In genomic region chr17:62965649-62966425, GRCh38 we compare ENCODE assay signal across 8 cellular contexts. TPM values are rescaled to one million over a fixed set of nuclear protein-coding genes. Genes with fewer than 3 reads are reported as not detected.
DNase-seq lines count a peak whose midpoint lies in the region; ATAC-seq and TF ChIP-seq lines count a peak whose summit lies in the region.

Gene TANC2, plus strand, starts transcription at chr17:62966235. Its CDS starts 43,325 bp downstream, at chr17:63009560.

- peaks cover 36% of the 10 kb centered on the region for H3K4me1 ChIP-seq in osteoblast (ENCODE audit: insufficient read depth, low read length)

- peak within 1 kb of the TSS; percentile 96 for H2AFZ ChIP-seq in osteoblast (ENCODE audit: low read length)

- TF ChIP-seq CTCF in osteoblast (IDR thresholded peaks at IDR 0.05; ENCODE audit: extremely low read depth, low read depth, low read length), result no peak

- DNase-seq in COLO829 (ENCODE audit: low spot score) (peak; percentile 88), MV-4-11 (lab: John Stamatoyannopoulos, UW) (peak; percentile 68), SW480 (ENCODE audit: low spot score) (peak; percentile 90), Right ventricle myocardium superior (peak; percentile 90), osteoblast (ENCODE audit: insufficient read length, low spot score, missing footprints) (peak; percentile 97), superior temporal gyrus (ENCODE audit: extremely low spot score) (peak; percentile 88)
- peak; percentile 66 for DNase-seq in activated naive CD8-positive, alpha-beta T cell treated with anti-CD3 and anti-CD28 coated beads, Interleukin-2, amount 50 U/mL, for 24 hours

- peaks cover 29% of the 10 kb centered on the region for H3K4me1 Mint-ChIP-seq in activated naive CD8-positive, alpha-beta T cell treated with anti-CD3 and anti-CD28 coated beads, Interleukin-2, amount 50 U/mL, for 24 hours

- H3K27ac Mint-ChIP-seq in activated naive CD8-positive, alpha-beta T cell treated with anti-CD3 and anti-CD28 coated beads, Interleukin-2, amount 50 U/mL, for 24 hours, result peak within 1 kb of the TSS; percentile 87

- ATAC-seq in GM21786 (IDR thresholded peaks at IDR 0.05; ENCODE audit: unreplicated experiment) (peak; percentile 36), Right ventricle myocardium superior (ENCODE audit: poor library complexity) (peak; percentile 98)
- ATAC-seq in activated naive CD8-positive, alpha-beta T cell treated with anti-CD3 and anti-CD28 coated beads, Interleukin-2, amount 50 U/mL, for 24 hours, result peak; percentile 74

- H3K4me3 ChIP-seq in osteoblast (ENCODE audit: insufficient read depth, low read length), result peak within 1 kb of the TSS; percentile 92

- no peaks in the 10 kb centered on the region for H3K36me3 ChIP-seq in osteoblast (ENCODE audit: insufficient read depth, low read length)

- H3K27me3 Mint-ChIP-seq in activated naive CD8-positive, alpha-beta T cell treated with anti-CD3 and anti-CD28 coated beads, Interleukin-2, amount 50 U/mL, for 24 hours, result peaks cover 31% of the 10 kb centered on the region

- peaks cover 17% of the 10 kb centered on the region for H4K20me1 ChIP-seq in osteoblast (ENCODE audit: insufficient read depth, low read length)

- peak within 1 kb of the TSS; percentile 80 for H3K4me3 Mint-ChIP-seq in activated naive CD8-positive, alpha-beta T cell treated with anti-CD3 and anti-CD28 coated beads, Interleukin-2, amount 50 U/mL, for 24 hours

- H3K9me3 Mint-ChIP-seq in activated naive CD8-positive, alpha-beta T cell treated with anti-CD3 and anti-CD28 coated beads, Interleukin-2, amount 50 U/mL, for 24 hours, result no peaks in the 10 kb centered on the region

- peaks cover 43% of the 10 kb centered on the region for H3K79me2 ChIP-seq in osteoblast (ENCODE audit: insufficient read depth, low read length)

- peak within 1 kb of the TSS; percentile 97 for H3K4me2 ChIP-seq in osteoblast (ENCODE audit: insufficient read depth, low read length)

- no peaks in the 10 kb centered on the region for H3K9me3 ChIP-seq in osteoblast (ENCODE audit: low read depth, low read length)

- no peaks in the 10 kb centered on the region for H3K27me3 ChIP-seq in osteoblast (ENCODE audit: insufficient read depth, low read length)

- intact Hi-C loops in Right ventricle myocardium superior (cut with DNase I), result loop anchor here (5.0 kb wide), 1 partner anchor 264 kb away; no protein-coding TSS in a partner anchor

- peak within 1 kb of the TSS; percentile 79 for H3K27ac ChIP-seq in osteoblast (ENCODE audit: low read depth, low read length)

- H3K36me3 Mint-ChIP-seq in activated naive CD8-positive, alpha-beta T cell treated with anti-CD3 and anti-CD28 coated beads, Interleukin-2, amount 50 U/mL, for 24 hours (ENCODE audit: low read depth), result no peaks in the 10 kb centered on the region

RNA-seq across cellular contexts. Expression of gene TANC2, which starts in this region (rescaled TPM):
- total RNA-seq in Right ventricle myocardium superior (6.4 TPM), osteoblast (48.9 and 82.5 TPM in 2 replicates)

Comparison
In these comparisons a context has a peak if more than half of its experiments do, and no peak if none do; other contexts are left out.
1. Peak in every context shown above with its lines: DNase-seq, ATAC-seq, H3K4me3 ChIP-seq and H3K27ac ChIP-seq.
2. ATAC-seq: peak in every context shown above with its lines; median percentile 98 in Right ventricle myocardium superior; 74 in activated naive CD8-positive, alpha-beta T cell treated with anti-CD3 and anti-CD28 coated beads, Interleukin-2, amount 50 U/mL, for 24 hours; 36 in GM21786.